Comparison of ENCODE assay signal across 9 cellular contexts in the genomic region with DNA sequence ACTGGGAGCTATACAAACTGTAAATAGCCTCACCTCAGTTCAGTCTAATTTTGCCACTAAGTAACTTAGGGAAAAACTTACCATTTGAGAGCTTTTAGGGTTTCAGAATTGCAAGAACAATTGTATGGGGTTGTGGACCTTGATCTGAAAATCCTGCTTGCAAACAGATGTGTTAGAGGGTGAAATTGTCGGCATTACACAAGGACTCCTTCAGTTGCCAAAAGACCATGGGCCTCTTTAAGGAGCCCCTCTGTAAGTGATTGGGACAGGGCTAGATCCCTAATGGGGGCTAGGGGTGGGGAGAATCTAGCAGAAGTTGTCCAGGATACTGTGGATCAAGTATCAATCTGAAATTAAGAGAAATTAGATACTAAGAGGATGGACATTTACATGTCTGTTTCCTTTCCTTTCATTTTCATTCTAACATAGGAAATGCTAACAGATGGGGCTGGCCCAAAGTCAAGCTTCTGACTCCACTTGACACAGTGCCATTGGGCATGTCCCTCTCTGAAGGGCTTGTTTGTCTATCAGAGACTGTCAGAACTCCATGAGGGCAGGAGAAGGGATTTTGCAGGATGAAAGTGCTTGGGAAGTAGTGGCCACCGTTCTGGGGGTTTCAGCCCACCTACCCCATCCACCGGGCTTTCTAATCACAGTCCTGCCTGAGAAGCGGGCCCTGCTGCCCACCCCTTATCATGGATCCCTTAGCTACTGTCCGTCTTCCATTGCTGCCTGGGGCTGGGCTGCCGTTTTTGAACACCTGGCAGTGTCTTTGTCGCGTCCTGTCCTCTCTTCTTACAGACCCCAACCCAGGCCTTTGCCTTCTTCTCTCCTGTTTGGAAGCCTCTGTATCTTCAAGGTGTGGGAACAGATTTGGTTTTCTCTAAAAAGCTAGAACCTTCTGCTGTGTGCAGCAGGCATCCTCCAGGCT. TPM values are rescaled to one million over a fixed set of nuclear protein-coding genes. Genes with fewer than 3 reads are reported as not detected.
DNase-seq lines count a peak whose midpoint lies in the region; ATAC-seq and TF ChIP-seq lines count a peak whose summit lies in the region.
"Had no signal": no experiment of that assay in that cellular context is flagged by ENCODE, and none has a peak within 500 bp of the region (broad histone marks: within the 10 kb centered on the region; RNA-seq: fewer than 3 reads in every experiment).

No MANE protein-coding gene starts in this region.

- DNase-seq in LHCN-M2 (ENCODE audit: low read depth) (peak; percentile 8), breast epithelium (ENCODE audit: low spot score in 2 of 2) (peak; percentile 57 to 62), hippocampal formation (lab: John Stamatoyannopoulos, UW) (peak; percentile 48 to 67), NCI-H748 (lab: John Stamatoyannopoulos, UW; ENCODE audit: unreplicated experiment) (no peak)
- no peak for DNase-seq in stimulated activated naive CD4-positive, alpha-beta T cell treated with Interleukin-2 at 50 U/mL for 16 hours (lab: John Stamatoyannopoulos, UW)

- H3K36me3 ChIP-seq in breast epithelium (no peaks in the 10 kb centered on the region), stomach smooth muscle (ENCODE audit: control insufficient read depth in 2 of 2, insufficient read depth in 2 of 2, low read length in 2 of 2) (no peaks in the 10 kb centered on the region)

- H3K4me1 ChIP-seq in breast epithelium (peaks cover 12 to 23% of the 10 kb centered on the region in 2 donors), stomach smooth muscle (ENCODE audit: control insufficient read depth, insufficient read depth, low read length) (peaks cover 18% of the 10 kb centered on the region)

- no peak for TF ChIP-seq CTCF in breast epithelium (IDR thresholded peaks at IDR 0.05)

- no peaks in the 10 kb centered on the region for H3K9me3 ChIP-seq in breast epithelium
- no peaks in the 10 kb centered on the region for H3K9me3 ChIP-seq in stomach smooth muscle (ENCODE audit: control insufficient read depth in 2 of 2, low read length in 2 of 2)

- ATAC-seq in HG02588 (IDR thresholded peaks at IDR 0.05; ENCODE audit: unreplicated experiment) = no peak
- ATAC-seq in HG03135 (IDR thresholded peaks at IDR 0.05; ENCODE audit: unreplicated experiment) = no peak

- intact Hi-C loops in breast epithelium (cut with DNase I; ENCODE audit: low total_unique reads) = loop anchor here (10.0 kb wide), 1 partner anchor 58 kb away; a partner anchor contains a TSS

- TF ChIP-seq POLR2A in breast epithelium (IDR thresholded peaks at IDR 0.05) = no peak

- H3K27me3 ChIP-seq in breast epithelium (no peaks in the 10 kb centered on the region), stomach smooth muscle (ENCODE audit: control insufficient read depth in 1 of 2, insufficient read depth in 2 of 2, low read length in 2 of 2) (no peaks in the 10 kb centered on the region)

- no peak overlapping the region for H3K9ac ChIP-seq in stomach smooth muscle (ENCODE audit: low read length in 2 of 2)

- H3K27ac ChIP-seq in breast epithelium (peak overlapping the region; percentile 90 to 99), stomach smooth muscle (ENCODE audit: low read length) (peak overlapping the region; percentile 49)
- H3K27ac ChIP-seq: SK-N-MC had no signal

- peak overlapping the region in 2 of 3 donors; percentile 12 to 56 for H3K4me3 ChIP-seq in breast epithelium
- H3K4me3 ChIP-seq in stomach smooth muscle (ENCODE audit: low read length in 2 of 2) = peak overlapping the region in 1 of 2 donors; percentile 29
- H3K4me3 ChIP-seq: SK-N-MC had no signal

RNA-seq across cellular contexts. Expression of a gene that starts 54.7 kb away (rescaled TPM):
- total RNA-seq in LHCN-M2 (2014; rRNA removed) (not detected in 2 replicates), breast epithelium (1 to 10 TPM; 1.1 to 7.2 (median 2.2) TPM)
- not detected for polyA plus RNA-seq in LHCN-M2 (2012)

Comparison
In these comparisons a context has a peak if more than half of its experiments do, and no peak if none do; other contexts are left out.
1. DNase-seq: peak in LHCN-M2 (single experiment), breast epithelium (2 of 2) and hippocampal formation (2 of 2); none in stimulated activated naive CD4-positive, alpha-beta T cell treated with Interleukin-2 at 50 U/mL for 16 hours (single experiment) and NCI-H748 (single experiment).